In the genomic region with DNA sequence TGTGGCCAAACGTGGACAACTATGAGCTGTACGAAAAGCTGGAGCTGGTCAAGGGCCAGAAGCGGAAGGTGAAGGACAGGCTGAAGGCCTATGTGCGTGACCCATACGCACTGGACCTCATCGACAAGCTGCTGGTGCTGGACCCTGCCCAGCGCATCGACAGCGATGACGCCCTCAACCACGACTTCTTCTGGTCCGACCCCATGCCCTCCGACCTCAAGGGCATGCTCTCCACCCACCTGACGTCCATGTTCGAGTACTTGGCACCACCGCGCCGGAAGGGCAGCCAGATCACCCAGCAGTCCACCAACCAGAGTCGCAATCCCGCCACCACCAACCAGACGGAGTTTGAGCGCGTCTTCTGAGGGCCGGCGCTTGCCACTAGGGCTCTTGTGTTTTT, we compare ENCODE assay signal across 2 cellular contexts.
TF ChIP-seq lines count a peak whose summit lies in the region.

No MANE protein-coding gene starts in this region.

TF ChIP-seq in HepG2, 621 proteins besides CTCF, POLR2A, EP300 and RAD21:
- TF ChIP-seq EZH2 (conservative IDR thresholded peaks at IDR 0.05; ENCODE audit: low read depth, low read length) = no peak
- TF ChIP-seq, protein P1, sequence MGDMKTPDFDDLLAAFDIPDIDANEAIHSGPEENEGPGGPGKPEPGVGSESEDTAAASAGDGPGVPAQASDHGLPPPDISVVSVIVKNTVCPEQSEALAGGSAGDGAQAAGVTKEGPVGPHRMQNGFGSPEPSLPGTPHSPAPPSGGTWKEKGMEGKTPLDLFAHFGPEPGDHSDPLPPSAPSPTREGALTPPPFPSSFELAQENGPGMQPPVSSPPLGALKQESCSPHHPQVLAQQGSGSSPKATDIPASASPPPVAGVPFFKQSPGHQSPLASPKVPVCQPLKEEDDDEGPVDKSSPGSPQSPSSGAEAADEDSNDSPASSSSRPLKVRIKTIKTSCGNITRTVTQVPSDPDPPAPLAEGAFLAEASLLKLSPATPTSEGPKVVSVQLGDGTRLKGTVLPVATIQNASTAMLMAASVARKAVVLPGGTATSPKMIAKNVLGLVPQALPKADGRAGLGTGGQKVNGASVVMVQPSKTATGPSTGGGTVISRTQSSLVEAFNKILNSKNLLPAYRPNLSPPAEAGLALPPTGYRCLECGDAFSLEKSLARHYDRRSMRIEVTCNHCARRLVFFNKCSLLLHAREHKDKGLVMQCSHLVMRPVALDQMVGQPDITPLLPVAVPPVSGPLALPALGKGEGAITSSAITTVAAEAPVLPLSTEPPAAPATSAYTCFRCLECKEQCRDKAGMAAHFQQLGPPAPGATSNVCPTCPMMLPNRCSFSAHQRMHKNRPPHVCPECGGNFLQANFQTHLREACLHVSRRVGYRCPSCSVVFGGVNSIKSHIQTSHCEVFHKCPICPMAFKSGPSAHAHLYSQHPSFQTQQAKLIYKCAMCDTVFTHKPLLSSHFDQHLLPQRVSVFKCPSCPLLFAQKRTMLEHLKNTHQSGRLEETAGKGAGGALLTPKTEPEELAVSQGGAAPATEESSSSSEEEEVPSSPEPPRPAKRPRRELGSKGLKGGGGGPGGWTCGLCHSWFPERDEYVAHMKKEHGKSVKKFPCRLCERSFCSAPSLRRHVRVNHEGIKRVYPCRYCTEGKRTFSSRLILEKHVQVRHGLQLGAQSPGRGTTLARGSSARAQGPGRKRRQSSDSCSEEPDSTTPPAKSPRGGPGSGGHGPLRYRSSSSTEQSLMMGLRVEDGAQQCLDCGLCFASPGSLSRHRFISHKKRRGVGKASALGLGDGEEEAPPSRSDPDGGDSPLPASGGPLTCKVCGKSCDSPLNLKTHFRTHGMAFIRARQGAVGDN (CRISPR knock-in tag; IDR thresholded peaks at IDR 0.05) = peak; percentile 8; the same call in 1 of the 2 replicates
- TF ChIP-seq RBFOX2 (IDR thresholded peaks at IDR 0.05; ENCODE audit: low read depth, low read length) = peak; percentile 48; the same call in 1 of the 2 replicates
TF ChIP-seq in HepG2: peak in this region for 2.

TF ChIP-seq in GM12891, 5 proteins besides CTCF, POLR2A, EP300 and RAD21:
- TF ChIP-seq POLR2AphosphoS5 (IDR thresholded peaks at IDR 0.05; ENCODE audit: low read depth, low read length) (no peak), TAF1 (IDR thresholded peaks at IDR 0.05; ENCODE audit: low read depth, low read length) (no peak), SPI1 (IDR thresholded peaks at IDR 0.05; ENCODE audit: low read depth, low read length) (no peak), PAX5 (IDR thresholded peaks at IDR 0.05; ENCODE audit: insufficient read depth, low read length, severe bottlenecking) (no peak), POU2F2 (IDR thresholded peaks at IDR 0.05; ENCODE audit: low read depth, low read length) (no peak)
TF ChIP-seq in GM12891: peak in this region for 0.
